ENCODE assay signal across 9 cellular contexts in genomic region chr7:46764100-46764941, GRCh38.
DNase-seq lines count a peak whose midpoint lies in the region; ATAC-seq and TF ChIP-seq lines count a peak whose summit lies in the region.
"Had no signal": no experiment of that assay in that cellular context is flagged by ENCODE, and none has a peak within 500 bp of the region (broad histone marks: within the 10 kb centered on the region; RNA-seq: fewer than 3 reads in every experiment).

No MANE protein-coding gene starts in this region.

- peak overlapping the region; percentile 27 for H3K27ac ChIP-seq in psoas muscle

- intact Hi-C loops in psoas muscle (cut with DNase I): no loop called here

- peak; percentile 95 for ATAC-seq in esophagus mucosa
- peak; percentile 88 to 96 (median 92) for ATAC-seq in psoas muscle
- no peak for ATAC-seq in HG02759 (IDR thresholded peaks at IDR 0.05; ENCODE audit: unreplicated experiment)
- no peak for ATAC-seq in GM21737 (IDR thresholded peaks at IDR 0.05; ENCODE audit: unreplicated experiment)

- WGBS in psoas muscle, 3 donors: 73 to 78% (median 75%) methylated on average over 4 of the region's 4 CpGs

- TF ChIP-seq CTCF in psoas muscle (IDR thresholded peaks at IDR 0.05): no peak

- peak; percentile 94 for DNase-seq in GM04504 (ENCODE audit: low read depth)
- DNase-seq in NCI-H446 treated with DMSO at 0.1 percent for 48 hours (lab: John Stamatoyannopoulos, UW): peak; percentile 88
- DNase-seq in psoas muscle: no peak
- no peak for DNase-seq in NK-92 treated with Interleukin-12 subunit alpha and Interleukin-12 subunit beta, amount 100 ng/mL, for 24 hours (lab: John Stamatoyannopoulos, UW)
- no peak for DNase-seq in NCI-H345 (lab: John Stamatoyannopoulos, UW)
- DNase-seq: NCI-H2081 treated with DMSO at 0.1 percent for 48 hours had no signal

- no peaks in the 10 kb centered on the region for H3K36me3 ChIP-seq in psoas muscle (ENCODE audit: insufficient read depth in 1 of 2, low read depth in 1 of 2)

- H3K4me3 ChIP-seq in psoas muscle: no peak overlapping the region

- H3K9me3 ChIP-seq in psoas muscle: no peaks in the 10 kb centered on the region

- H3K4me1 ChIP-seq in psoas muscle: no peaks in the 10 kb centered on the region

- H3K27me3 ChIP-seq in psoas muscle (ENCODE audit: insufficient read depth in 3 of 3, low read length in 2 of 3): no peaks in the 10 kb centered on the region

Comparison
In these comparisons a context has a peak if more than half of its experiments do, and no peak if none do; other contexts are left out.
1. DNase-seq: peak in GM04504 (single experiment) and NCI-H446 treated with DMSO at 0.1 percent for 48 hours (single experiment); none in psoas muscle (0 of 2), NK-92 treated with Interleukin-12 subunit alpha and Interleukin-12 subunit beta, amount 100 ng/mL, for 24 hours (single experiment) and NCI-H345 (single experiment).
2. ATAC-seq: peak in esophagus mucosa (single experiment) and psoas muscle (4 of 4); none in HG02759 (single experiment) and GM21737 (single experiment).